15 cellular contexts compared by ENCODE assay signal in the genomic region with DNA sequence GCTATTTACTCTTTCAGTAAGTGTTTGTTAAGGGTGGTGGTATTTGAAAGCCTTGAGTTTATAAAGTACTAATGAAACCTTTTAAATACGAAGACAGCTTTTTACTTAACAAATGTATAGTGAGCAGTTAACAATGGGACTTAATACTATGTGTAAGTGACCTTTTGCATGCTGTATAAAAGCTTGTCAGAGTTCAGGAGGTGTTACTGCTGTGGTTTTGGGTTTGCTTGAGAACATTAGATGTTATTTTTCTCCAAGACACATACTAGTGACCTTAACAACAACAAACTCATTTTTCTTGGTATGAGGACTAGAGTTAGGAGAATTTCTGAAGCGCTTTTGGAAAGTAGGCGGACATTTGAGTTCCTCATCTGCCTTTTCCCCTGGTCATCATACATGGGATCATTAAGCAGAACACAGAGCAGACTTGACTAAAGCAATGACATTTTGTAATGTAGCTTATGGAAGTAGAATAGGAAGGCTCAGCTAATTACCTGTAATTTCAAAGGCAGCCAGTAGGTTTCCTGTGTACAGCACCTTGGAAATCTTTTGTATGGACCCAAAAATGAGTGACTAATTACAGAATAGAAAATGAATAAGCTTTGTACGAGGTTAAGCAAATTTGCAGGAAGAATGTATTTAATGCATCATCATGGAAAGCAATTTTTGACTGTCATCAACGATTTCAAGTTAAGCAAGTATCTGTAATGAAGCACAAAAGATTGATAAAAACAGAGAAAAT. TPM values are rescaled to one million over a fixed set of nuclear protein-coding genes. Genes with fewer than 3 reads are reported as not detected.
DNase-seq lines count a peak whose midpoint lies in the region; ATAC-seq, FAIRE-seq and TF ChIP-seq lines count a peak whose summit lies in the region.
"Had no signal": no experiment of that assay in that cellular context is flagged by ENCODE, and none has a peak within 500 bp of the region (broad histone marks: within the 10 kb centered on the region; RNA-seq: fewer than 3 reads in every experiment).

No MANE protein-coding gene starts in this region.

- DNase-seq in activated CD8-positive, alpha-beta memory T cell treated with anti-CD3 and anti-CD28 coated beads, Interleukin-2, amount 10 ng/mL, durations not matched to agents 7 days and 5 days = no peak
- DNase-seq in activated CD8-positive, alpha-beta memory T cell treated with anti-CD3 and anti-CD28 coated beads, Interleukin-2, amount 50 U/mL, for 48 hours = no peak
- peak; percentile 46 for DNase-seq in Karpas-422
- DNase-seq in bronchial epithelial cell (ENCODE audit: low read depth) = no peak
- DNase-seq in NCI-H82 treated with DMSO at 0.1 percent for 48 hours (lab: John Stamatoyannopoulos, UW; ENCODE audit: unreplicated experiment) = no peak
- no peak for DNase-seq in gastrocnemius medialis
- DNase-seq: head of caudate nucleus; left lung; NCI-H1694 treated with DMSO at 0.1 percent for 48 hours; stimulated activated CD4-positive, alpha-beta T cell treated with anti-CD3 and anti-CD28 coated beads, Interleukin-15, amount 100 ng/mL, for 24 hours; stimulated activated CD8-positive, alpha-beta memory T cell treated with anti-CD3 and anti-CD28 coated beads, Interleukin-4, amount 100 ng/mL, for 48 hours had no signal

- peaks cover 8% of the 10 kb centered on the region for H3K36me3 Mint-ChIP-seq in activated CD8-positive, alpha-beta memory T cell treated with anti-CD3 and anti-CD28 coated beads, Interleukin-2, amount 10 ng/mL, durations not matched to agents 7 days and 5 days
- H3K36me3 Mint-ChIP-seq in stimulated activated memory B cell treated with anti-CD40 and anti-IgM and Interleukin-4, amounts not matched to agents 10 μg/mL and 1 μg/mL and 100 μg/mL, for 72 hours = peaks cover 5% of the 10 kb centered on the region

- TF ChIP-seq CTCF in bronchial epithelial cell (IDR thresholded peaks at IDR 0.05; ENCODE audit: insufficient read depth, low read length, severe bottlenecking) (peak; percentile 12), gastrocnemius medialis (IDR thresholded peaks at IDR 0.05 in 4 of 5, conservative IDR thresholded peaks at IDR 0.05 in 1 of 5) (no peak)

- H3K4me3 Mint-ChIP-seq in activated CD8-positive, alpha-beta memory T cell treated with anti-CD3 and anti-CD28 coated beads, Interleukin-2, amount 10 ng/mL, durations not matched to agents 7 days and 5 days = no peak overlapping the region
- H3K4me3 Mint-ChIP-seq in stimulated activated memory B cell treated with anti-CD40 and anti-IgM and Interleukin-4, amounts not matched to agents 10 μg/mL and 1 μg/mL and 100 μg/mL, for 72 hours = no peak overlapping the region

- peak; percentile 23 for ATAC-seq in activated CD8-positive, alpha-beta memory T cell treated with anti-CD3 and anti-CD28 coated beads, Interleukin-2, amount 10 ng/mL, durations not matched to agents 7 days and 5 days
- ATAC-seq in stimulated activated memory B cell treated with anti-CD40 and anti-IgM and Interleukin-4, amounts not matched to agents 10 μg/mL and 1 μg/mL and 100 μg/mL, for 72 hours = no peak
- ATAC-seq in GM21423 (IDR thresholded peaks at IDR 0.05; ENCODE audit: unreplicated experiment) = no peak
- no peak for ATAC-seq in gastrocnemius medialis
- ATAC-seq: left lung had no signal

- no peaks in the 10 kb centered on the region for H3K9me2 ChIP-seq in Karpas-422 (replicated peaks; ENCODE audit: insufficient read depth, low read length)

- in situ Hi-C loops in gastrocnemius medialis (cut with MboI; ENCODE audit: low sequenced_read_pairs in 4 of 4) = no loop called here

- no peaks in the 10 kb centered on the region for H3K27me3 Mint-ChIP-seq in activated CD8-positive, alpha-beta memory T cell treated with anti-CD3 and anti-CD28 coated beads, Interleukin-2, amount 10 ng/mL, durations not matched to agents 7 days and 5 days
- H3K27me3 Mint-ChIP-seq in stimulated activated memory B cell treated with anti-CD40 and anti-IgM and Interleukin-4, amounts not matched to agents 10 μg/mL and 1 μg/mL and 100 μg/mL, for 72 hours = no peaks in the 10 kb centered on the region

- CTCF ChIA-PET in activated CD8-positive, alpha-beta memory T cell treated with anti-CD3 and anti-CD28 coated beads, Interleukin-2, amount 10 ng/mL, durations not matched to agents 7 days and 5 days (lab: Charles Lee) = interaction anchor here (0.9 to 1.4 kb wide), 2 partner anchors 10 to 38 kb away, joined by 3 to 4 read pairs; no protein-coding TSS in a partner anchor

- H3K27ac Mint-ChIP-seq in activated CD8-positive, alpha-beta memory T cell treated with anti-CD3 and anti-CD28 coated beads, Interleukin-2, amount 10 ng/mL, durations not matched to agents 7 days and 5 days = no peak overlapping the region
- H3K27ac Mint-ChIP-seq in stimulated activated memory B cell treated with anti-CD40 and anti-IgM and Interleukin-4, amounts not matched to agents 10 μg/mL and 1 μg/mL and 100 μg/mL, for 72 hours = peak overlapping the region; percentile 46

- H3K4me3 ChIP-seq in Karpas-422 (ENCODE audit: low read length) (no peak overlapping the region), bronchial epithelial cell (ENCODE audit: low read depth, low read length) (no peak overlapping the region), gastrocnemius medialis (no peak overlapping the region)
- H3K4me3 ChIP-seq: left lung had no signal

- H3K9me3 Mint-ChIP-seq in activated CD8-positive, alpha-beta memory T cell treated with anti-CD3 and anti-CD28 coated beads, Interleukin-2, amount 10 ng/mL, durations not matched to agents 7 days and 5 days (ENCODE audit: low read depth) = no peaks in the 10 kb centered on the region
- no peaks in the 10 kb centered on the region for H3K9me3 Mint-ChIP-seq in stimulated activated memory B cell treated with anti-CD40 and anti-IgM and Interleukin-4, amounts not matched to agents 10 μg/mL and 1 μg/mL and 100 μg/mL, for 72 hours

- peaks cover 26% of the 10 kb centered on the region for H3K4me1 Mint-ChIP-seq in activated CD8-positive, alpha-beta memory T cell treated with anti-CD3 and anti-CD28 coated beads, Interleukin-2, amount 10 ng/mL, durations not matched to agents 7 days and 5 days
- peaks cover 45% of the 10 kb centered on the region for H3K4me1 Mint-ChIP-seq in stimulated activated memory B cell treated with anti-CD40 and anti-IgM and Interleukin-4, amounts not matched to agents 10 μg/mL and 1 μg/mL and 100 μg/mL, for 72 hours

- TF ChIP-seq POLR2A in gastrocnemius medialis (IDR thresholded peaks at IDR 0.05) = no peak

- H4K20me1 ChIP-seq in Karpas-422 (ENCODE audit: insufficient read depth, low read depth, low read length) = peaks cover 48% of the 10 kb centered on the region

- FAIRE-seq in bronchial epithelial cell (lab: Jason Lieb, UNC) = no peak
- FAIRE-seq: G401.6 had no signal

- no peaks in the 10 kb centered on the region for H3K79me2 ChIP-seq in Karpas-422 (ENCODE audit: low read length)

- H3K27me3 ChIP-seq in Karpas-422 (ENCODE audit: low read length) = no peaks in the 10 kb centered on the region
- no peaks in the 10 kb centered on the region for H3K27me3 ChIP-seq in bronchial epithelial cell (ENCODE audit: control insufficient read depth, insufficient read depth, low read length)
- no peaks in the 10 kb centered on the region for H3K27me3 ChIP-seq in gastrocnemius medialis
- H3K27me3 ChIP-seq: left lung, neutrophil had no signal

- H3K4me2 ChIP-seq in Karpas-422 (ENCODE audit: low read depth, low read length, poor library complexity, severe bottlenecking) = no peak overlapping the region

- H3K9me3 ChIP-seq in Karpas-422 (ENCODE audit: low read length) (no peaks in the 10 kb centered on the region), gastrocnemius medialis (no peaks in the 10 kb centered on the region)
- H3K9me3 ChIP-seq: left lung, neutrophil had no signal

- H2AFZ ChIP-seq in Karpas-422 (ENCODE audit: low read length) = no peak overlapping the region

- H3K4me1 ChIP-seq in Karpas-422 (ENCODE audit: low read length) (no peaks in the 10 kb centered on the region; the same call in 1 of the 2 replicates), gastrocnemius medialis (peaks cover 0 to 8% of the 10 kb centered on the region in 2 donors)

- no peaks in the 10 kb centered on the region for H3K36me3 ChIP-seq in Karpas-422 (ENCODE audit: insufficient read depth, low read length)
- peaks cover 1% of the 10 kb centered on the region for H3K36me3 ChIP-seq in bronchial epithelial cell (ENCODE audit: control insufficient read depth, insufficient read depth, low read length)
- no peaks in the 10 kb centered on the region for H3K36me3 ChIP-seq in gastrocnemius medialis
- H3K36me3 ChIP-seq: left lung, neutrophil had no signal

- H3K27ac ChIP-seq in Karpas-422 (ENCODE audit: low read length) (no peak overlapping the region), gastrocnemius medialis (no peak overlapping the region)
- H3K27ac ChIP-seq: left lung, neutrophil had no signal

- no peak overlapping the region for H3K9ac ChIP-seq in Karpas-422 (ENCODE audit: low read length)

- intact Hi-C loops in gastrocnemius medialis (cut with DNase I; ENCODE audit: low total_unique reads) = no loop called here

RNA-seq across cellular contexts. Expression of a gene that starts 14.1 kb away (rescaled TPM):
- total RNA-seq in activated CD8-positive, alpha-beta memory T cell treated with anti-CD3 and anti-CD28 coated beads, Interleukin-2, amount 10 ng/mL, durations not matched to agents 7 days and 5 days = 10 to 100 TPM; 40.8 to 43.4 TPM
- 4.2 and 16.4 TPM in 2 replicates for total RNA-seq in Karpas-422 (2014; rRNA removed; shearing (Covaris generic); ENCODE audit: low replicate concordance)
- total RNA-seq in bronchial epithelial cell (46.1 and 50.7 TPM in 2 replicates), gastrocnemius medialis (10 to 100 TPM; 24.1 to 24.8 (median 24.5) TPM)
